ENCODE assay signal across 8 cellular contexts in genomic region chr3:48464713-48465221, GRCh38. TPM values are rescaled to one million over a fixed set of nuclear protein-coding genes. Genes with fewer than 3 reads are reported as not detected.
DNase-seq lines count a peak whose midpoint lies in the region; ATAC-seq and TF ChIP-seq lines count a peak whose summit lies in the region.
"Had no signal": no experiment of that assay in that cellular context is flagged by ENCODE, and none has a peak within 500 bp of the region (broad histone marks: within the 10 kb centered on the region; RNA-seq: fewer than 3 reads in every experiment).

No MANE protein-coding gene starts in this region.

- H3K27ac ChIP-seq in KMS-11: peak overlapping the region; percentile 93; the same call in 1 of the 2 replicates
- no peak overlapping the region for H3K27ac ChIP-seq in mesenchymal stem cell (ENCODE audit: low read length, poor library complexity, severe bottlenecking)
- peak overlapping the region; percentile 98 for H3K27ac ChIP-seq in substantia nigra (ENCODE audit: low read depth, low read length, poor library complexity, severe bottlenecking)

- H2BK15ac ChIP-seq in mesenchymal stem cell (ENCODE audit: low read depth, poor library complexity, severe bottlenecking): no peak overlapping the region

- no peak overlapping the region for H2BK12ac ChIP-seq in mesenchymal stem cell (ENCODE audit: low read length in 2 of 2)

- peaks cover 19% of the 10 kb centered on the region for H3K36me3 Mint-ChIP-seq in brain

- peaks cover 13% of the 10 kb centered on the region for H3K79me1 ChIP-seq in mesenchymal stem cell (replicated peaks; ENCODE audit: low read length, poor library complexity, severe bottlenecking)

- peak overlapping the region in 1 of 2 experiments; percentile 9 for H3K18ac ChIP-seq in mesenchymal stem cell (ENCODE audit: low read depth in 1 of 2, low read length in 2 of 2)

- no peak overlapping the region for H3K23ac ChIP-seq in mesenchymal stem cell (ENCODE audit: low read length in 2 of 2)

- peak overlapping the region; percentile 95 to 100 (median 97) for H3K27ac Mint-ChIP-seq in brain

- no peak for TF ChIP-seq CTCF in KMS-11 (conservative IDR thresholded peaks at IDR 0.05; ENCODE audit: low read depth, low read length)
- TF ChIP-seq CTCF in brain (conservative IDR thresholded peaks at IDR 0.05): no peak

- peak overlapping the region; percentile 62 for H4K8ac ChIP-seq in mesenchymal stem cell (ENCODE audit: low read length)

- no peak overlapping the region for H3K4me2 ChIP-seq in KMS-11
- no peak overlapping the region for H3K4me2 ChIP-seq in mesenchymal stem cell (ENCODE audit: low read length, poor library complexity, severe bottlenecking)

- H2AFZ ChIP-seq in KMS-11 (ENCODE audit: low read depth) (no peak overlapping the region), mesenchymal stem cell (ENCODE audit: low read depth, low read length) (no peak overlapping the region)

- H3K9ac ChIP-seq in KMS-11 (no peak overlapping the region), mesenchymal stem cell (ENCODE audit: low read length) (peak overlapping the region; percentile 94)

- no peak for DNase-seq in mesenchymal stem cell
- DNase-seq in substantia nigra (lab: John Stamatoyannopoulos, UW): peak in 2 of 49 donors; percentile 39 to 54
- no peak for DNase-seq in GM19238 (ENCODE audit: insufficient read length, low spot score)

- no peaks in the 10 kb centered on the region for H3K27me3 ChIP-seq in KMS-11 (ENCODE audit: insufficient read depth, low read depth)
- H3K27me3 ChIP-seq in mesenchymal stem cell (ENCODE audit: control insufficient read depth in 1 of 2, insufficient read depth in 1 of 2, low read length in 2 of 2): no peaks in the 10 kb centered on the region

- H3K4me3 ChIP-seq in KMS-11 (IDR thresholded peaks at IDR 0.05; ENCODE audit: insufficient read depth, low read depth, low read length): no peak overlapping the region
- no peak overlapping the region for H3K4me3 ChIP-seq in mesenchymal stem cell (ENCODE audit: insufficient read depth in 1 of 2, low read depth in 1 of 2, low read length in 2 of 2)

- no peak overlapping the region for H3K14ac ChIP-seq in mesenchymal stem cell (ENCODE audit: low read length in 2 of 2)

- H3K4ac ChIP-seq in mesenchymal stem cell (ENCODE audit: low read depth in 1 of 2, low read length in 2 of 2): no peak overlapping the region

- H3K36me3 ChIP-seq in KMS-11 (ENCODE audit: insufficient read depth) (no peaks in the 10 kb centered on the region), mesenchymal stem cell (ENCODE audit: control insufficient read depth in 1 of 2, insufficient read depth in 2 of 2, low read depth in 1 of 2, low read length in 2 of 2) (peaks cover 66 to 68% of the 10 kb centered on the region in 2 experiments)

- WGBS in mesenchymal stem cell: 94% methylated on average over 17 of the region's 17 CpGs

- no peak overlapping the region for H2BK120ac ChIP-seq in mesenchymal stem cell (ENCODE audit: low read depth, low read length)

- H3K79me2 ChIP-seq in KMS-11 (ENCODE audit: insufficient read depth, low read depth): peaks cover 10% of the 10 kb centered on the region; the same call in 1 of the 2 replicates

- peaks cover 28% of the 10 kb centered on the region for H3K4me1 ChIP-seq in KMS-11 (ENCODE audit: low read depth, poor library complexity, severe bottlenecking)
- H3K4me1 ChIP-seq in mesenchymal stem cell (ENCODE audit: control insufficient read depth, insufficient read depth, low read depth, low read length): peaks cover 22% of the 10 kb centered on the region

- H4K20me1 ChIP-seq in KMS-11 (ENCODE audit: insufficient read depth): no peaks in the 10 kb centered on the region

- H3K9me3 ChIP-seq in mesenchymal stem cell (ENCODE audit: control insufficient read depth, low read length): no peaks in the 10 kb centered on the region

- no peak overlapping the region for H2AK5ac ChIP-seq in mesenchymal stem cell (ENCODE audit: low read length, severe bottlenecking)

- ATAC-seq in GM21717 (IDR thresholded peaks at IDR 0.05; ENCODE audit: unreplicated experiment) (no peak), HG03342 (IDR thresholded peaks at IDR 0.05; ENCODE audit: unreplicated experiment) (no peak)

- peaks cover 3% of the 10 kb centered on the region for H3K27me3 Mint-ChIP-seq in brain
- H3K27me3 Mint-ChIP-seq: stimulated activated naive CD8-positive, alpha-beta T cell treated with anti-CD3 and anti-CD28 coated beads, Interleukin-15, amount 100 ng/mL, for 72 hours had no signal

- no peaks in the 10 kb centered on the region for H3K9me3 Mint-ChIP-seq in brain
- H3K9me3 Mint-ChIP-seq: stimulated activated naive CD8-positive, alpha-beta T cell treated with anti-CD3 and anti-CD28 coated beads, Interleukin-15, amount 100 ng/mL, for 72 hours had no signal

- H2BK5ac ChIP-seq in mesenchymal stem cell (ENCODE audit: low read depth, low read length, poor library complexity, severe bottlenecking): no peak overlapping the region

- H4K91ac ChIP-seq in mesenchymal stem cell (ENCODE audit: low read length): peak overlapping the region; percentile 54

- H3K4me3 Mint-ChIP-seq in brain: no peak overlapping the region

- H3K4me1 Mint-ChIP-seq in brain: peaks cover 47% of the 10 kb centered on the region

RNA-seq across cellular contexts. Expression of gene ATRIP, which starts 18.2 kb away (rescaled TPM):
- 5.9 TPM for polyA plus RNA-seq in brain (ENCODE audit: insufficient read depth, low read depth, low replicate concordance)
- 4.5 TPM for polyA plus RNA-seq in mesenchymal stem cell (2013, experiment 1 of 2)
- 4.8 TPM for polyA plus RNA-seq in mesenchymal stem cell (2013, experiment 2 of 2)

RNA-seq across cellular contexts. Expression of gene TMA7, which starts 24.7 kb away (rescaled TPM):
- polyA plus RNA-seq in brain (ENCODE audit: insufficient read depth, low read depth, low replicate concordance): 232 TPM
- polyA plus RNA-seq in mesenchymal stem cell (2013, experiment 1 of 2): 723 TPM
- 747 TPM for polyA plus RNA-seq in mesenchymal stem cell (2013, experiment 2 of 2)

RNA-seq across cellular contexts. Expression of gene CCDC51, which starts 24.8 kb away (rescaled TPM):
- 11.4 TPM for polyA plus RNA-seq in brain (ENCODE audit: insufficient read depth, low read depth, low replicate concordance)
- polyA plus RNA-seq in mesenchymal stem cell (2013, experiment 1 of 2): 11.4 TPM
- 11.7 TPM for polyA plus RNA-seq in mesenchymal stem cell (2013, experiment 2 of 2)

RNA-seq across cellular contexts. Expression of gene PLXNB1, which starts 34.9 kb away (rescaled TPM):
- polyA plus RNA-seq in brain (ENCODE audit: insufficient read depth, low read depth, low replicate concordance): 70.1 TPM
- 15.6 TPM for polyA plus RNA-seq in mesenchymal stem cell (2013, experiment 1 of 2)
- polyA plus RNA-seq in mesenchymal stem cell (2013, experiment 2 of 2): 12.6 TPM

RNA-seq across cellular contexts. Expression of gene SHISA5, which starts 39.2 kb away (rescaled TPM):
- 109 TPM for polyA plus RNA-seq in brain (ENCODE audit: insufficient read depth, low read depth, low replicate concordance)
- 415 TPM for polyA plus RNA-seq in mesenchymal stem cell (2013, experiment 1 of 2)
- 408 TPM for polyA plus RNA-seq in mesenchymal stem cell (2013, experiment 2 of 2)
